1 cellular context compared by ENCODE assay signal in the genomic region with DNA sequence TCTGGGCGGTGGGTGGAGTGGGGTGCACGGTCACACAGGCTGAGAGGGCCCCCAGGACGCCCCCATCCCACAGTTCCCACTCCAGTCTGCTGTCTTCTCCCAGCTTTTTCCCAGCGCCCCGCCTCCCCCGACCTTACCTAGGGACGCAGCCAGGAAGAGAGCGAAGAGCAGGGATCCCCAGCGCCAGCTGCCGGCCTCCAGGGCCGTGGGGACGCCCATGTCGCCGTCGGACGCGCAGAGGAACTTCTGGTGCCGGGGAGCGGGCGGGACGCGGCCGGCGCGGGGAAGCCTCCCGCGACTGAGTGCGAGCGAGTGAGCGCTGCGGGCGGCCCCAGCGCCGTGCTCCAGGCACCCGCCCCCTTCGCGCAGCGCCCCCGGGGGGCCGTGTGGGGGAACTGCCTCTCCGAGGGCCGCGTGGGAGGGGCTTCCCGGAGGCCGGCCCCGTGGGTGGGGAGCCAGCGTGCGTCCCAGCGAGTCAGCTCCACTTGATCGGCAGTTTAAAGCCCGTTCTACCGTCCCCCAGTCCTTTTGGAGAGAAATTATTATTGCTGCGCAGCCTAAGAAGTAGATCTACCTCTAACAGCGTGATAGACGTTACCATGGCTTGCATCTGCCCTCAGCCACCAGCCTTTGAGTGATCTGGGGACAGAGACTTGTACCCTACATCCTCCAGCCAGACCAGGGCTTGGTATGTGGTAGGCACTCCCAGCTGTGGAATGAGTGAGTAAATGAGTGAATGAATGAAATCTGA.
TF ChIP-seq lines count a peak whose summit lies in the region.

A gene (minus strand): TSS at position 300 of the 751 bp plus-strand sequence. CDS start 81 bp downstream, at position 219.

TF ChIP-seq in HepG2, 621 proteins besides CTCF, POLR2A, EP300 and RAD21 (continued from another document and continues in another):
- TF ChIP-seq, protein P1, sequence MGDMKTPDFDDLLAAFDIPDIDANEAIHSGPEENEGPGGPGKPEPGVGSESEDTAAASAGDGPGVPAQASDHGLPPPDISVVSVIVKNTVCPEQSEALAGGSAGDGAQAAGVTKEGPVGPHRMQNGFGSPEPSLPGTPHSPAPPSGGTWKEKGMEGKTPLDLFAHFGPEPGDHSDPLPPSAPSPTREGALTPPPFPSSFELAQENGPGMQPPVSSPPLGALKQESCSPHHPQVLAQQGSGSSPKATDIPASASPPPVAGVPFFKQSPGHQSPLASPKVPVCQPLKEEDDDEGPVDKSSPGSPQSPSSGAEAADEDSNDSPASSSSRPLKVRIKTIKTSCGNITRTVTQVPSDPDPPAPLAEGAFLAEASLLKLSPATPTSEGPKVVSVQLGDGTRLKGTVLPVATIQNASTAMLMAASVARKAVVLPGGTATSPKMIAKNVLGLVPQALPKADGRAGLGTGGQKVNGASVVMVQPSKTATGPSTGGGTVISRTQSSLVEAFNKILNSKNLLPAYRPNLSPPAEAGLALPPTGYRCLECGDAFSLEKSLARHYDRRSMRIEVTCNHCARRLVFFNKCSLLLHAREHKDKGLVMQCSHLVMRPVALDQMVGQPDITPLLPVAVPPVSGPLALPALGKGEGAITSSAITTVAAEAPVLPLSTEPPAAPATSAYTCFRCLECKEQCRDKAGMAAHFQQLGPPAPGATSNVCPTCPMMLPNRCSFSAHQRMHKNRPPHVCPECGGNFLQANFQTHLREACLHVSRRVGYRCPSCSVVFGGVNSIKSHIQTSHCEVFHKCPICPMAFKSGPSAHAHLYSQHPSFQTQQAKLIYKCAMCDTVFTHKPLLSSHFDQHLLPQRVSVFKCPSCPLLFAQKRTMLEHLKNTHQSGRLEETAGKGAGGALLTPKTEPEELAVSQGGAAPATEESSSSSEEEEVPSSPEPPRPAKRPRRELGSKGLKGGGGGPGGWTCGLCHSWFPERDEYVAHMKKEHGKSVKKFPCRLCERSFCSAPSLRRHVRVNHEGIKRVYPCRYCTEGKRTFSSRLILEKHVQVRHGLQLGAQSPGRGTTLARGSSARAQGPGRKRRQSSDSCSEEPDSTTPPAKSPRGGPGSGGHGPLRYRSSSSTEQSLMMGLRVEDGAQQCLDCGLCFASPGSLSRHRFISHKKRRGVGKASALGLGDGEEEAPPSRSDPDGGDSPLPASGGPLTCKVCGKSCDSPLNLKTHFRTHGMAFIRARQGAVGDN (CRISPR knock-in tag; IDR thresholded peaks at IDR 0.05): peak; percentile 51; the same call in 1 of the 2 replicates
- TF ChIP-seq, protein P2, sequence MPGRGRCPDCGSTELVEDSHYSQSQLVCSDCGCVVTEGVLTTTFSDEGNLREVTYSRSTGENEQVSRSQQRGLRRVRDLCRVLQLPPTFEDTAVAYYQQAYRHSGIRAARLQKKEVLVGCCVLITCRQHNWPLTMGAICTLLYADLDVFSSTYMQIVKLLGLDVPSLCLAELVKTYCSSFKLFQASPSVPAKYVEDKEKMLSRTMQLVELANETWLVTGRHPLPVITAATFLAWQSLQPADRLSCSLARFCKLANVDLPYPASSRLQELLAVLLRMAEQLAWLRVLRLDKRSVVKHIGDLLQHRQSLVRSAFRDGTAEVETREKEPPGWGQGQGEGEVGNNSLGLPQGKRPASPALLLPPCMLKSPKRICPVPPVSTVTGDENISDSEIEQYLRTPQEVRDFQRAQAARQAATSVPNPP (CRISPR knock-in tag; IDR thresholded peaks at IDR 0.05): 0 out of 2 replicates have a peak, but pooled peaks have one; percentile 43
- TF ChIP-seq ZFAT (CRISPR knock-in tag; conservative IDR thresholded peaks at IDR 0.05) (no peak), ZNF777 (CRISPR knock-in tag; IDR thresholded peaks at IDR 0.05) (peak; percentile 73; the same call in 1 of the 2 replicates), HMGA1 (CRISPR knock-in tag; conservative IDR thresholded peaks at IDR 0.05) (no peak), KDM5A (IDR thresholded peaks at IDR 0.05; ENCODE audit: borderline replicate concordance, low read length) (no peak), ZNF747 (CRISPR knock-in tag; IDR thresholded peaks at IDR 0.05; ENCODE audit: borderline replicate concordance) (0 out of 2 replicates have a peak, but pooled peaks have one; percentile 43), MAFK (conservative IDR thresholded peaks at IDR 0.05 in 1 of 2, IDR thresholded peaks at IDR 0.05 in 1 of 2; ENCODE audit: low read length in 2 of 2) (no peak), ARNT2 (CRISPR knock-in tag; IDR thresholded peaks at IDR 0.05; ENCODE audit: low read depth) (peak; percentile 42; the same call in 1 of the 2 replicates), BHLHE40 (IDR thresholded peaks at IDR 0.05; ENCODE audit: low read length) (no peak), GLI4 (CRISPR knock-in tag; IDR thresholded peaks at IDR 0.05; ENCODE audit: borderline replicate concordance) (no peak), ZNF510 (CRISPR knock-in tag; IDR thresholded peaks at IDR 0.05; ENCODE audit: low read depth) (no peak), RXRB (CRISPR knock-in tag; IDR thresholded peaks at IDR 0.05; ENCODE audit: borderline replicate concordance) (no peak), NFKB2 (CRISPR knock-in tag; IDR thresholded peaks at IDR 0.05; ENCODE audit: borderline replicate concordance) (no peak), DNMT1 (CRISPR knock-in tag; IDR thresholded peaks at IDR 0.05) (0 out of 2 replicates have a peak, but pooled peaks have one; percentile 59), ZNF788 (CRISPR knock-in tag; IDR thresholded peaks at IDR 0.05; ENCODE audit: borderline replicate concordance) (peak; percentile 56; the same call in 1 of the 2 replicates), ZNF550 (CRISPR knock-in tag; IDR thresholded peaks at IDR 0.05; ENCODE audit: borderline replicate concordance) (no peak), ZNF33B (CRISPR knock-in tag; IDR thresholded peaks at IDR 0.05) (no peak), ZNF333 (CRISPR knock-in tag; IDR thresholded peaks at IDR 0.05; ENCODE audit: borderline replicate concordance) (no peak), ZNF501 (CRISPR knock-in tag; IDR thresholded peaks at IDR 0.05) (no peak), ZNF263 (CRISPR knock-in tag; IDR thresholded peaks at IDR 0.05) (peak; percentile 59; the same call in 1 of the 2 replicates), KLF13 (CRISPR knock-in tag; IDR thresholded peaks at IDR 0.05) (no peak), HNRNPLL (IDR thresholded peaks at IDR 0.05; ENCODE audit: low read depth, low read length, poor library complexity, severe bottlenecking) (no peak), BCL6 (CRISPR knock-in tag; IDR thresholded peaks at IDR 0.05) (no peak), ZNF589 (CRISPR knock-in tag; conservative IDR thresholded peaks at IDR 0.05) (no peak), REL (CRISPR knock-in tag; conservative IDR thresholded peaks at IDR 0.05) (no peak), PCBP1 (IDR thresholded peaks at IDR 0.05; ENCODE audit: borderline replicate concordance, low read depth, low read length) (no peak), MYNN (CRISPR knock-in tag; IDR thresholded peaks at IDR 0.05; ENCODE audit: low read depth) (no peak), ZMYM3 (CRISPR knock-in tag; IDR thresholded peaks at IDR 0.05) (no peak), NCOR1 (IDR thresholded peaks at IDR 0.05; ENCODE audit: borderline replicate concordance, low read length) (no peak), NCOA5 (CRISPR knock-in tag; IDR thresholded peaks at IDR 0.05) (no peak), MXD4 (CRISPR knock-in tag; IDR thresholded peaks at IDR 0.05) (no peak), ZNF672 (CRISPR knock-in tag; IDR thresholded peaks at IDR 0.05) (no peak)
- TF ChIP-seq, protein P3, sequence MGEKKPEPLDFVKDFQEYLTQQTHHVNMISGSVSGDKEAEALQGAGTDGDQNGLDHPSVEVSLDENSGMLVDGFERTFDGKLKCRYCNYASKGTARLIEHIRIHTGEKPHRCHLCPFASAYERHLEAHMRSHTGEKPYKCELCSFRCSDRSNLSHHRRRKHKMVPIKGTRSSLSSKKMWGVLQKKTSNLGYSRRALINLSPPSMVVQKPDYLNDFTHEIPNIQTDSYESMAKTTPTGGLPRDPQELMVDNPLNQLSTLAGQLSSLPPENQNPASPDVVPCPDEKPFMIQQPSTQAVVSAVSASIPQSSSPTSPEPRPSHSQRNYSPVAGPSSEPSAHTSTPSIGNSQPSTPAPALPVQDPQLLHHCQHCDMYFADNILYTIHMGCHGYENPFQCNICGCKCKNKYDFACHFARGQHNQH (CRISPR knock-in tag; IDR thresholded peaks at IDR 0.05): no peak
- TF ChIP-seq, protein P4, sequence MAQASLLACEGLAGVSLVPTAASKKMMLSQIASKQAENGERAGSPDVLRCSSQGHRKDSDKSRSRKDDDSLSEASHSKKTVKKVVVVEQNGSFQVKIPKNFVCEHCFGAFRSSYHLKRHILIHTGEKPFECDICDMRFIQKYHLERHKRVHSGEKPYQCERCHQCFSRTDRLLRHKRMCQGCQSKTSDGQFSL (CRISPR knock-in tag; IDR thresholded peaks at IDR 0.05): no peak
- TF ChIP-seq, protein P5, sequence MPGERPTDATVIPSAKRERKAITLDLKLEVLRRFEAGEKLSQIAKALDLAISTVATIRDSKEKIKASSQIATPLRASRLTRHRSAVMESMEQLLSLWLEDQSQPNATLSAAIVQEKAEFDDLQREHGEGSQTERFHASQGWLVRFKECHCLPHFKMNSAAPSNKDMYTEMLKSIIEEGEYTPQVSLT (CRISPR knock-in tag; IDR thresholded peaks at IDR 0.05; ENCODE audit: borderline replicate concordance, low read depth): no peak
- TF ChIP-seq, protein P6, sequence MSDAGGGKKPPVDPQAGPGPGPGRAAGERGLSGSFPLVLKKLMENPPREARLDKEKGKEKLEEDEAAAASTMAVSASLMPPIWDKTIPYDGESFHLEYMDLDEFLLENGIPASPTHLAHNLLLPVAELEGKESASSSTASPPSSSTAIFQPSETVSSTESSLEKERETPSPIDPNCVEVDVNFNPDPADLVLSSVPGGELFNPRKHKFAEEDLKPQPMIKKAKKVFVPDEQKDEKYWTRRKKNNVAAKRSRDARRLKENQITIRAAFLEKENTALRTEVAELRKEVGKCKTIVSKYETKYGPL (CRISPR knock-in tag; IDR thresholded peaks at IDR 0.05): no peak
- TF ChIP-seq, protein P7, sequence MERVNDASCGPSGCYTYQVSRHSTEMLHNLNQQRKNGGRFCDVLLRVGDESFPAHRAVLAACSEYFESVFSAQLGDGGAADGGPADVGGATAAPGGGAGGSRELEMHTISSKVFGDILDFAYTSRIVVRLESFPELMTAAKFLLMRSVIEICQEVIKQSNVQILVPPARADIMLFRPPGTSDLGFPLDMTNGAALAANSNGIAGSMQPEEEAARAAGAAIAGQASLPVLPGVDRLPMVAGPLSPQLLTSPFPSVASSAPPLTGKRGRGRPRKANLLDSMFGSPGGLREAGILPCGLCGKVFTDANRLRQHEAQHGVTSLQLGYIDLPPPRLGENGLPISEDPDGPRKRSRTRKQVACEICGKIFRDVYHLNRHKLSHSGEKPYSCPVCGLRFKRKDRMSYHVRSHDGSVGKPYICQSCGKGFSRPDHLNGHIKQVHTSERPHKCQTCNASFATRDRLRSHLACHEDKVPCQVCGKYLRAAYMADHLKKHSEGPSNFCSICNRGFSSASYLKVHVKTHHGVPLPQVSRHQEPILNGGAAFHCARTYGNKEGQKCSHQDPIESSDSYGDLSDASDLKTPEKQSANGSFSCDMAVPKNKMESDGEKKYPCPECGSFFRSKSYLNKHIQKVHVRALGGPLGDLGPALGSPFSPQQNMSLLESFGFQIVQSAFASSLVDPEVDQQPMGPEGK (CRISPR knock-in tag; IDR thresholded peaks at IDR 0.05): peak; percentile 50; the same call in 1 of the 2 replicates
- TF ChIP-seq, protein P8, sequence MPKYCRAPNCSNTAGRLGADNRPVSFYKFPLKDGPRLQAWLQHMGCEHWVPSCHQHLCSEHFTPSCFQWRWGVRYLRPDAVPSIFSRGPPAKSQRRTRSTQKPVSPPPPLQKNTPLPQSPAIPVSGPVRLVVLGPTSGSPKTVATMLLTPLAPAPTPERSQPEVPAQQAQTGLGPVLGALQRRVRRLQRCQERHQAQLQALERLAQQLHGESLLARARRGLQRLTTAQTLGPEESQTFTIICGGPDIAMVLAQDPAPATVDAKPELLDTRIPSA (CRISPR knock-in tag; IDR thresholded peaks at IDR 0.05; ENCODE audit: borderline replicate concordance): no peak
- TF ChIP-seq, protein P9, sequence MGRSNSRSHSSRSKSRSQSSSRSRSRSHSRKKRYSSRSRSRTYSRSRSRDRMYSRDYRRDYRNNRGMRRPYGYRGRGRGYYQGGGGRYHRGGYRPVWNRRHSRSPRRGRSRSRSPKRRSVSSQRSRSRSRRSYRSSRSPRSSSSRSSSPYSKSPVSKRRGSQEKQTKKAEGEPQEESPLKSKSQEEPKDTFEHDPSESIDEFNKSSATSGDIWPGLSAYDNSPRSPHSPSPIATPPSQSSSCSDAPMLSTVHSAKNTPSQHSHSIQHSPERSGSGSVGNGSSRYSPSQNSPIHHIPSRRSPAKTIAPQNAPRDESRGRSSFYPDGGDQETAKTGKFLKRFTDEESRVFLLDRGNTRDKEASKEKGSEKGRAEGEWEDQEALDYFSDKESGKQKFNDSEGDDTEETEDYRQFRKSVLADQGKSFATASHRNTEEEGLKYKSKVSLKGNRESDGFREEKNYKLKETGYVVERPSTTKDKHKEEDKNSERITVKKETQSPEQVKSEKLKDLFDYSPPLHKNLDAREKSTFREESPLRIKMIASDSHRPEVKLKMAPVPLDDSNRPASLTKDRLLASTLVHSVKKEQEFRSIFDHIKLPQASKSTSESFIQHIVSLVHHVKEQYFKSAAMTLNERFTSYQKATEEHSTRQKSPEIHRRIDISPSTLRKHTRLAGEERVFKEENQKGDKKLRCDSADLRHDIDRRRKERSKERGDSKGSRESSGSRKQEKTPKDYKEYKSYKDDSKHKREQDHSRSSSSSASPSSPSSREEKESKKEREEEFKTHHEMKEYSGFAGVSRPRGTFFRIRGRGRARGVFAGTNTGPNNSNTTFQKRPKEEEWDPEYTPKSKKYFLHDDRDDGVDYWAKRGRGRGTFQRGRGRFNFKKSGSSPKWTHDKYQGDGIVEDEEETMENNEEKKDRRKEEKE (IDR thresholded peaks at IDR 0.05): no peak
- TF ChIP-seq, protein P10, sequence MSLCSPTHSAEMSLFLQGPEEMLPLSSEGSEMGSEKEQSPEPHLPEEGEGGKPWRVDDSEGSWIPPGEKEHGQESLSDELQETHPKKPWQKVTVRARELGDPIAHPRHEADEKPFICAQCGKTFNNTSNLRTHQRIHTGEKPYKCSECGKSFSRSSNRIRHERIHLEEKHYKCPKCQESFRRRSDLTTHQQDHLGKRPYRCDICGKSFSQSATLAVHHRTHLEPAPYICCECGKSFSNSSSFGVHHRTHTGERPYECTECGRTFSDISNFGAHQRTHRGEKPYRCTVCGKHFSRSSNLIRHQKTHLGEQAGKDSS (CRISPR knock-in tag; IDR thresholded peaks at IDR 0.05; ENCODE audit: borderline replicate concordance, low read depth): no peak
- TF ChIP-seq, protein P11, sequence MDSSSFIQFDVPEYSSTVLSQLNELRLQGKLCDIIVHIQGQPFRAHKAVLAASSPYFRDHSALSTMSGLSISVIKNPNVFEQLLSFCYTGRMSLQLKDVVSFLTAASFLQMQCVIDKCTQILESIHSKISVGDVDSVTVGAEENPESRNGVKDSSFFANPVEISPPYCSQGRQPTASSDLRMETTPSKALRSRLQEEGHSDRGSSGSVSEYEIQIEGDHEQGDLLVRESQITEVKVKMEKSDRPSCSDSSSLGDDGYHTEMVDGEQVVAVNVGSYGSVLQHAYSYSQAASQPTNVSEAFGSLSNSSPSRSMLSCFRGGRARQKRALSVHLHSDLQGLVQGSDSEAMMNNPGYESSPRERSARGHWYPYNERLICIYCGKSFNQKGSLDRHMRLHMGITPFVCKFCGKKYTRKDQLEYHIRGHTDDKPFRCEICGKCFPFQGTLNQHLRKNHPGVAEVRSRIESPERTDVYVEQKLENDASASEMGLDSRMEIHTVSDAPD (CRISPR knock-in tag; IDR thresholded peaks at IDR 0.05): no peak
